ENCODE assay signal across 25 cellular contexts in genomic region chr13:42114278-42114677, GRCh38.
"Had no signal": no experiment of that assay in that cellular context is flagged by ENCODE, and none has a peak within 500 bp of the region (broad histone marks: within the 10 kb centered on the region; RNA-seq: fewer than 3 reads in every experiment).

No MANE protein-coding gene starts in this region.

- H3K9me3 ChIP-seq: lower lobe of right lung, neutrophil, psoas muscle, right lobe of liver, tibial nerve, uterus had no signal

- H2AFZ ChIP-seq: parathyroid adenoma had no signal

- H3K27me3 ChIP-seq: neutrophil, right lobe of liver, tibial nerve, uterus had no signal

- DNase-seq: kidney glomerular epithelial cell; left cardiac atrium; lower lobe of right lung; mammary epithelial cell; mesenchymal stem cell; naive thymus-derived CD8-positive, alpha-beta T cell; occipital lobe; psoas muscle; right lobe of liver; stimulated activated CD4-positive, alpha-beta T cell treated with anti-CD3 and anti-CD28 coated beads, Interleukin-1b, Interleukin-23, amount 100 ng/mL, for 48 hours; stimulated activated CD4-positive, alpha-beta T cell treated with anti-CD3 and anti-CD28 coated beads, Interleukin-2, amount 100 ng/mL, for 48 hours; stimulated activated CD4-positive, alpha-beta T cell treated with anti-CD3 and anti-CD28 coated beads, Interleukin-4, amount 100 ng/mL, for 4 hours; stimulated activated CD8-positive, alpha-beta memory T cell treated with anti-CD3 and anti-CD28 coated beads, Interleukin-4, amount 100 ng/mL, for 48 hours; stimulated activated naive CD4-positive, alpha-beta T cell treated with Interleukin-2 at 50 U/mL for 16 hours; stimulated activated naive CD8-positive, alpha-beta T cell treated with anti-CD3 and anti-CD28 coated beads, Interleukin-15, amount 100 ng/mL, for 72 hours; uterus had no signal

- H3K36me3 Mint-ChIP-seq: stimulated activated memory B cell treated with anti-CD40 and anti-IgM and Interleukin-4, amounts not matched to agents 10 μg/mL and 1 μg/mL and 100 μg/mL, for 72 hours; type B pancreatic cell had no signal

- H3K4me3 Mint-ChIP-seq: naive thymus-derived CD8-positive, alpha-beta T cell; nephron; neural crest cell; stimulated activated memory B cell treated with anti-CD40 and anti-IgM and Interleukin-4, amounts not matched to agents 10 μg/mL and 1 μg/mL and 100 μg/mL, for 72 hours; stimulated activated naive CD8-positive, alpha-beta T cell treated with anti-CD3 and anti-CD28 coated beads, Interleukin-15, amount 100 ng/mL, for 72 hours; type B pancreatic cell had no signal

- H3K27me3 Mint-ChIP-seq: naive thymus-derived CD8-positive, alpha-beta T cell; stimulated activated memory B cell treated with anti-CD40 and anti-IgM and Interleukin-4, amounts not matched to agents 10 μg/mL and 1 μg/mL and 100 μg/mL, for 72 hours; stimulated activated naive CD8-positive, alpha-beta T cell treated with anti-CD3 and anti-CD28 coated beads, Interleukin-15, amount 100 ng/mL, for 72 hours; type B pancreatic cell had no signal

- H3K9me3 Mint-ChIP-seq: naive thymus-derived CD8-positive, alpha-beta T cell; nephron; neural crest cell; stimulated activated memory B cell treated with anti-CD40 and anti-IgM and Interleukin-4, amounts not matched to agents 10 μg/mL and 1 μg/mL and 100 μg/mL, for 72 hours; stimulated activated naive CD8-positive, alpha-beta T cell treated with anti-CD3 and anti-CD28 coated beads, Interleukin-15, amount 100 ng/mL, for 72 hours; type B pancreatic cell had no signal

- H3K27ac ChIP-seq: lower lobe of right lung, neutrophil, parathyroid adenoma, psoas muscle, right lobe of liver, tibial nerve, uterus had no signal

- H3K36me3 ChIP-seq: lower lobe of right lung, neutrophil, right lobe of liver, tibial nerve, uterus had no signal

- H3K4me1 ChIP-seq: parathyroid adenoma, right lobe of liver, uterus had no signal

- H3K9ac ChIP-seq: parathyroid adenoma had no signal

- H3K79me2 ChIP-seq: parathyroid adenoma had no signal

- H3K4me2 ChIP-seq: smooth muscle cell had no signal

- ATAC-seq: left cardiac atrium; left lobe of liver; lower lobe of right lung; naive thymus-derived CD8-positive, alpha-beta T cell; right lobe of liver; stimulated activated memory B cell treated with anti-CD40 and anti-IgM and Interleukin-4, amounts not matched to agents 10 μg/mL and 1 μg/mL and 100 μg/mL, for 72 hours; stimulated activated naive CD8-positive, alpha-beta T cell treated with anti-CD3 and anti-CD28 coated beads, Interleukin-15, amount 100 ng/mL, for 72 hours had no signal

- H3K27ac Mint-ChIP-seq: naive thymus-derived CD8-positive, alpha-beta T cell; stimulated activated memory B cell treated with anti-CD40 and anti-IgM and Interleukin-4, amounts not matched to agents 10 μg/mL and 1 μg/mL and 100 μg/mL, for 72 hours; type B pancreatic cell had no signal

- H3K4me3 ChIP-seq: lower lobe of right lung, psoas muscle, right lobe of liver, smooth muscle cell, tibial nerve, uterus had no signal
